Comparison of ENCODE assay signal across 8 cellular contexts in the genomic region with DNA sequence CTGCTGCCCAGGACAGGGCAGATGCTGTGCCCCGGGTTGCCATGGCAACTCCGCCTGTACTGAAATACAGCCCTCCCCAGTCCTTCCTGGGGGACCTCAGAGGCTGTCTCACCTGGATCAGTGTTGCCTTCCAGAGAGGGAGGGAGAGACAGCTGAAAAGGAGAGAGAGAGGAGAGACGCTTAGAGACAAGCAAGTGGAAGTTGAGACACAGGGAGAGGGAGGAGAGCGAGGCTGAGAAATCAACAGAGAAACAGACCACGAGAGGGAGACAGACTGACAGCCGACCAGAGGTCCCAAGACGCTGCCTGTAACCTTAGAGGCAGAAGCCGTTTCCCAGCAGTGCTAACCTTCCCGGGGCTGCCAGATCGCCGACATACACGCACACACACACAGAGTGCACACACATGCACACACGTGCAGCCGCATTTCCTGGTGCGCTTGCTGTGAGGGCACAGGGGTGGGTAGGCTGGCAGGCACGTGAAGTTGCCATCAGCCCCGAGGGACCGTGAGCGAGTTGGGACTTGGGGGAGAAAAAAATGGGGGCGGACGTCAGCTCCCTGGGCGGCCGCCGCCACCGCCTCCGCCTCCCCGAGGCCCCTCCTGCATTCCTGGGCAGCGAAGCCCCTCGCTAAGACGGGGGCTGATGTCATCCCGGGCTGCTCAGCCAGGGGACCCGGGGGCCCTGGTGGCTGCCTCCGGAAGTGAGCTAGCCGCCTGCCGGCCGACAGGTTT.
DNase-seq lines count a peak whose midpoint lies in the region; ATAC-seq and TF ChIP-seq lines count a peak whose summit lies in the region.

No MANE protein-coding gene starts in this region.

- no peak overlapping the region for H4K91ac ChIP-seq in IMR-90 (ENCODE audit: insufficient read depth, low read depth, low read length)

- no peak overlapping the region for H3K9ac ChIP-seq in IMR-90 (ENCODE audit: low read depth, low read length)

- H3K36me3 ChIP-seq in IMR-90 (ENCODE audit: control insufficient read depth, insufficient read depth, low read length), result no peaks in the 10 kb centered on the region

- peak; percentile 57 for DNase-seq in DMS79 treated with DMSO at 0.1 percent for 48 hours (lab: John Stamatoyannopoulos, UW)
- DNase-seq in IMR-90, result peak; percentile 67
- DNase-seq in RPMI7951 (ENCODE audit: low read depth), result peak; percentile 78
- peak; percentile 74 for DNase-seq in activated effector memory CD4-positive, alpha-beta T cell treated with anti-CD3 and anti-CD28 coated beads, Interleukin-2, amount 50 U/mL, for 16 hours
- DNase-seq in fibroblast of the conjunctiva (ENCODE audit: low read depth), result peak; percentile 64
- peak; percentile 82 for DNase-seq in nephron progenitor cell
- no peak for DNase-seq in LoVo (ENCODE audit: low spot score)

- no peak overlapping the region for H3K14ac ChIP-seq in IMR-90 (replicated peaks; ENCODE audit: low read depth, low read length)

- CTCF ChIA-PET in IMR-90 (lab: Yijun Ruan, JAX), result interaction anchor here (0.6 kb wide), 2 partner anchors 334 to 470 kb away, joined by 3 to 7 read pairs; no protein-coding TSS in a partner anchor

- H2AK5ac ChIP-seq in IMR-90 (ENCODE audit: low read depth, low read length), result no peak overlapping the region

- dilution Hi-C loops in IMR-90 (cut with HindIII; ENCODE audit: low sequenced_read_pairs, unreplicated experiment), result no loop called here

- H3K4ac ChIP-seq in IMR-90 (ENCODE audit: low read depth, low read length), result no peak overlapping the region

- peaks cover 11% of the 10 kb centered on the region for H3K27me3 ChIP-seq in IMR-90 (ENCODE audit: control insufficient read depth, insufficient read depth, low read length)

- H3K4me3 Mint-ChIP-seq in nephron progenitor cell, result peak overlapping the region; percentile 86
- peak overlapping the region; percentile 83 for H3K4me3 Mint-ChIP-seq in stimulated activated naive CD8-positive, alpha-beta T cell treated with anti-CD3 and anti-CD28 coated beads, Interleukin-15, Interleukin-2, amounts not matched to agents 100 ng/mL and 50 ng/mL, for 24 hours

- no peak overlapping the region for H3K18ac ChIP-seq in IMR-90 (ENCODE audit: low read depth, low read length)

- TF ChIP-seq RAD21 in IMR-90 (IDR thresholded peaks at IDR 0.05; ENCODE audit: low read length), result no peak

- H2AFZ ChIP-seq in IMR-90 (replicated peaks; ENCODE audit: low read length, poor library complexity), result peak overlapping the region; percentile 91

- H2BK5ac ChIP-seq in IMR-90 (ENCODE audit: low read depth, low read length, poor library complexity, severe bottlenecking), result no peak overlapping the region

- H4K5ac ChIP-seq in IMR-90 (ENCODE audit: low read depth, low read length), result no peak overlapping the region

- no peak overlapping the region for H3K23ac ChIP-seq in IMR-90 (ENCODE audit: low read depth, low read length)

- intact Hi-C loops in IMR-90 (cut with micrococcal nuclease), result no loop called here

- ATAC-seq in IMR-90 (ENCODE audit: low read depth), result peak; percentile 97

- H3K4me3 ChIP-seq in IMR-90 (ENCODE audit: insufficient read depth, low read depth, low read length), result peak overlapping the region; percentile 22

- in situ Hi-C loops in IMR-90 (cut with MboI; ENCODE audit: low sequenced_read_pairs), result no loop called here

- H3K9me1 ChIP-seq in IMR-90 (ENCODE audit: insufficient read depth, low read length), result no peaks in the 10 kb centered on the region

- peak; percentile 46 for TF ChIP-seq CTCF in IMR-90 (conservative IDR thresholded peaks at IDR 0.05; ENCODE audit: low read depth, low read length)
- peak; percentile 42 for TF ChIP-seq CTCF in nephron progenitor cell (IDR thresholded peaks at IDR 0.05)

- no peaks in the 10 kb centered on the region; the same call in 1 of the 2 replicates for H3K4me1 ChIP-seq in IMR-90 (ENCODE audit: control insufficient read depth, insufficient read depth, low read length)

- peaks cover 2% of the 10 kb centered on the region for H3K27me3 Mint-ChIP-seq in nephron progenitor cell (ENCODE audit: low read depth, poor library complexity)
- H3K27me3 Mint-ChIP-seq in stimulated activated naive CD8-positive, alpha-beta T cell treated with anti-CD3 and anti-CD28 coated beads, Interleukin-15, Interleukin-2, amounts not matched to agents 100 ng/mL and 50 ng/mL, for 24 hours, result no peaks in the 10 kb centered on the region

- peaks cover 8% of the 10 kb centered on the region for H3K36me3 Mint-ChIP-seq in nephron progenitor cell (ENCODE audit: low read depth)
- no peaks in the 10 kb centered on the region for H3K36me3 Mint-ChIP-seq in stimulated activated naive CD8-positive, alpha-beta T cell treated with anti-CD3 and anti-CD28 coated beads, Interleukin-15, Interleukin-2, amounts not matched to agents 100 ng/mL and 50 ng/mL, for 24 hours (ENCODE audit: low read depth)

- H3K79me1 ChIP-seq in IMR-90 (ENCODE audit: low read depth in 1 of 2, low read length in 2 of 2), result no peaks in the 10 kb centered on the region

- peaks cover 2% of the 10 kb centered on the region; the same call in 1 of the 2 replicates for H3K9me3 ChIP-seq in IMR-90 (ENCODE audit: control insufficient read depth, insufficient read depth, low read length)

- POLR2A ChIA-PET in IMR-90 (lab: Charles Lee; ENCODE audit: unreplicated experiment), result interaction anchor here (0.6 kb wide), 1 partner anchor 74 kb away, joined by 3 read pairs; no protein-coding TSS in a partner anchor

- no peak overlapping the region for H2BK20ac ChIP-seq in IMR-90 (ENCODE audit: low read depth, low read length)

- peaks cover 55% of the 10 kb centered on the region for H3K4me1 Mint-ChIP-seq in nephron progenitor cell
- H3K4me1 Mint-ChIP-seq in stimulated activated naive CD8-positive, alpha-beta T cell treated with anti-CD3 and anti-CD28 coated beads, Interleukin-15, Interleukin-2, amounts not matched to agents 100 ng/mL and 50 ng/mL, for 24 hours (ENCODE audit: low read depth), result peaks cover 24% of the 10 kb centered on the region

- H3K27ac ChIP-seq in IMR-90 (ENCODE audit: insufficient read depth, low read length), result no peak overlapping the region

- 0% methylated on average over 5 of the region's 36 CpGs; no CpG with 5 or more reads in 1 of the 2 experiments for WGBS in IMR-90 (ENCODE audit: extremely low coverage in 2 of 2, insufficient read length in 1 of 2), 2 experiments

- TF ChIP-seq POLR2A in IMR-90 (IDR thresholded peaks at IDR 0.05; ENCODE audit: low read depth, low read length), result no peak

- H3K4me2 ChIP-seq in IMR-90 (ENCODE audit: low read depth, low read length), result peak overlapping the region; percentile 95

- H2BK15ac ChIP-seq in IMR-90 (ENCODE audit: low read depth, low read length), result no peak overlapping the region

- peak overlapping the region; percentile 48 for H2AK9ac ChIP-seq in IMR-90 (replicated peaks; ENCODE audit: low read depth, low read length, poor library complexity)

- no peak overlapping the region for H2BK120ac ChIP-seq in IMR-90 (ENCODE audit: low read depth, low read length)

- H3K9me3 Mint-ChIP-seq in nephron progenitor cell, result no peaks in the 10 kb centered on the region
- H3K9me3 Mint-ChIP-seq in stimulated activated naive CD8-positive, alpha-beta T cell treated with anti-CD3 and anti-CD28 coated beads, Interleukin-15, Interleukin-2, amounts not matched to agents 100 ng/mL and 50 ng/mL, for 24 hours, result no peaks in the 10 kb centered on the region

- no peak overlapping the region for H4K8ac ChIP-seq in IMR-90 (ENCODE audit: low read depth in 2 of 2, low read length in 2 of 2)

- peak overlapping the region; percentile 100 for H3K27ac Mint-ChIP-seq in nephron progenitor cell
- peak overlapping the region; percentile 81 for H3K27ac Mint-ChIP-seq in stimulated activated naive CD8-positive, alpha-beta T cell treated with anti-CD3 and anti-CD28 coated beads, Interleukin-15, Interleukin-2, amounts not matched to agents 100 ng/mL and 50 ng/mL, for 24 hours

- no peaks in the 10 kb centered on the region for H4K20me1 ChIP-seq in IMR-90 (ENCODE audit: insufficient read depth, low read length)

- no TSS peak for BruUV-seq in IMR-90 (replicated peaks; lab: Mats Ljungman, UMichigan)

- no peak overlapping the region for H3K56ac ChIP-seq in IMR-90 (ENCODE audit: extremely low read depth, insufficient read depth, low read length)

TF ChIP-seq in IMR-90, 13 proteins besides CTCF, POLR2A, EP300 and RAD21:
- peak; percentile 62; the same call in 1 of the 2 replicates for TF ChIP-seq BHLHE40 (IDR thresholded peaks at IDR 0.05; ENCODE audit: low read depth, low read length)
- no peak for TF ChIP-seq RCOR1 (IDR thresholded peaks at IDR 0.05; ENCODE audit: insufficient replicate concordance, low read length)
